ENCODE assay signal across 8 cellular contexts in the genomic region with DNA sequence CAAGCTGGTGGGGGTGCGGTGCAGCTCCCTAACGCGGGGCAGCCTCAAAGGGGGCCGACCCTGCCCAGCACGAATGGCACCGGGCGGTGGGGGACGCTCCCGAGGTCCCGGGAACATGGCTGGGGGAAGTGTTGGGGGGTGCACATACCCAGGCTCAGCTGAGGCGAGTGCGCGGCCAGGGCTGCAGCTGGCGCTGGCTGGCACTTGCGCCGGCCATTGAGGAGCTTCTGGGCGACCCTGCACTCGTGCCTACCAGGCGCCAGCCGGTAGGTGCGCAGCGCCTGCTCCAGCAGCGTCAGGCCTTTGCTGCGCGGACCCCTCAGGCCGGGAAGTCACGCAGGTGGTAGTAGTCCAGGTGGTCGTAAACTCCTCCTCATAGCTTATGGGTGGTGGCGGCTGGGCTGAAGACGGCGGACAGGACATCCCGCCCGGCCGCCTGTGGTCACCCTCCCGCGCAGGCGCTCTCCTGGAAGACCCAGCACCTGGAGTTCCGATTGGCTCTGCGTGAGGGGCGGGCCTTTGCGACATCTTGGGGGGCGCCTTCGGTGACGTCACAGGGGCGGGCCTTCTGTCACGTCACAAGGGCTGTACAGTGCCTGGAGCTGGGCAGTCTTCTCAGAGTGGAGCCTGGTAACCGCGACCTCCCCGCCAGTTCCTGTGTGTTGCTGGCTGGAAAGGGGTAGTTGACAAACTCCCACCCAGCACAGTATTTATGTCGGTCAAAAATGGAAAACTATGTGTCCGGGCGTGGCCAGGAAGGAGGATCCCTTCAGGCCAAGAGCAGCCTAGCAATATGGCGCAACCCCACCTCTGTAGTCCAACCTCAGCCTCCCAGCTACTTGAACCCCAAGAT.
DNase-seq lines count a peak whose midpoint lies in the region; ATAC-seq and TF ChIP-seq lines count a peak whose summit lies in the region.
"Not testable (repeated sequence)": the region's sequence is repeated elsewhere in the genome, so short reads cannot be mapped to it uniquely, and the experiment has no call there.

No MANE protein-coding gene starts in this region.

- H3K4me3 Mint-ChIP-seq in progenitor cell of endocrine pancreas (ENCODE audit: low read depth): peak overlapping the region; percentile 89

- H3K36me3 Mint-ChIP-seq in progenitor cell of endocrine pancreas (ENCODE audit: insufficient read depth): not testable (repeated sequence)

- intact Hi-C loops in left ventricle myocardium inferior (cut with micrococcal nuclease): not testable (repeated sequence)

- peak; percentile 81 for DNase-seq in NCI-H1105 (lab: John Stamatoyannopoulos, UW)
- DNase-seq in T-helper 2 cell: peak; percentile 74 to 94 (median 86)
- peak; percentile 97 for DNase-seq in left ventricle myocardium inferior
- peak; percentile 89 for DNase-seq in progenitor cell of endocrine pancreas (ENCODE audit: low spot score, unreplicated experiment)
- peak; percentile 96 to 97 for DNase-seq in upper lobe of left lung

- H3K4me3 ChIP-seq in left ventricle myocardium inferior: peak overlapping the region; percentile 88
- H3K4me3 ChIP-seq in upper lobe of left lung: peak overlapping the region; percentile 61 to 83 (median 69)

- not testable (repeated sequence) for H3K9me3 Mint-ChIP-seq in progenitor cell of endocrine pancreas (ENCODE audit: low read depth)

- H3K27me3 Mint-ChIP-seq in progenitor cell of endocrine pancreas: not testable (repeated sequence)

- TF ChIP-seq EP300 in upper lobe of left lung (IDR thresholded peaks at IDR 0.05): not testable (repeated sequence)

- TF ChIP-seq CTCF in GM12872 (IDR thresholded peaks at IDR 0.05; ENCODE audit: insufficient read depth, low read depth, low read length) (0 out of 3 replicates have a peak, but pooled peaks have one; percentile 13), upper lobe of left lung (IDR thresholded peaks at IDR 0.05) (peak in 1 of 6 experiments; percentile 4)
- not testable (repeated sequence) for TF ChIP-seq CTCF in left ventricle myocardium inferior (IDR thresholded peaks at IDR 0.05; ENCODE audit: borderline replicate concordance); progenitor cell of endocrine pancreas (IDR thresholded peaks at IDR 0.05; ENCODE audit: unreplicated experiment)

- ATAC-seq in HG02642 (IDR thresholded peaks at IDR 0.05; ENCODE audit: poor library complexity, unreplicated experiment): peak; percentile 100
- ATAC-seq in upper lobe of left lung (ENCODE audit: low FRiP score in 2 of 2): peak; percentile 97 to 98

- H3K27ac Mint-ChIP-seq in progenitor cell of endocrine pancreas: peak overlapping the region; percentile 97

- H3K27ac ChIP-seq in angular gyrus (ENCODE audit: low read depth, low read length) (peak overlapping the region; percentile 85), left ventricle myocardium inferior (replicated peaks) (peak overlapping the region; percentile 90), upper lobe of left lung (peak overlapping the region; percentile 69 to 86 (median 82))

- H3K4me1 ChIP-seq in left ventricle myocardium inferior, upper lobe of left lung: not testable (repeated sequence)

- not testable (repeated sequence) for H3K4me1 Mint-ChIP-seq in progenitor cell of endocrine pancreas (ENCODE audit: low read depth)

- not testable (repeated sequence) for H3K27me3 ChIP-seq in left ventricle myocardium inferior (ENCODE audit: low read depth); upper lobe of left lung

- WGBS in upper lobe of left lung, 2 donors: 2 to 13% methylated on average over 18 to 41 of the region's 53 CpGs

- H3K36me3 ChIP-seq in left ventricle myocardium inferior, upper lobe of left lung: not testable (repeated sequence)

- peak in 2 of 4 donors; percentile 35 to 68 for TF ChIP-seq POLR2A in upper lobe of left lung (IDR thresholded peaks at IDR 0.05)

- H3K9me3 ChIP-seq in left ventricle myocardium inferior (replicated peaks); upper lobe of left lung: not testable (repeated sequence)

Comparison
In these comparisons a context has a peak if more than half of its experiments do, and no peak if none do; other contexts are left out.
1. Peak in every context shown above with its lines: DNase-seq, ATAC-seq, H3K4me3 ChIP-seq and H3K27ac ChIP-seq.